In the genomic region with DNA sequence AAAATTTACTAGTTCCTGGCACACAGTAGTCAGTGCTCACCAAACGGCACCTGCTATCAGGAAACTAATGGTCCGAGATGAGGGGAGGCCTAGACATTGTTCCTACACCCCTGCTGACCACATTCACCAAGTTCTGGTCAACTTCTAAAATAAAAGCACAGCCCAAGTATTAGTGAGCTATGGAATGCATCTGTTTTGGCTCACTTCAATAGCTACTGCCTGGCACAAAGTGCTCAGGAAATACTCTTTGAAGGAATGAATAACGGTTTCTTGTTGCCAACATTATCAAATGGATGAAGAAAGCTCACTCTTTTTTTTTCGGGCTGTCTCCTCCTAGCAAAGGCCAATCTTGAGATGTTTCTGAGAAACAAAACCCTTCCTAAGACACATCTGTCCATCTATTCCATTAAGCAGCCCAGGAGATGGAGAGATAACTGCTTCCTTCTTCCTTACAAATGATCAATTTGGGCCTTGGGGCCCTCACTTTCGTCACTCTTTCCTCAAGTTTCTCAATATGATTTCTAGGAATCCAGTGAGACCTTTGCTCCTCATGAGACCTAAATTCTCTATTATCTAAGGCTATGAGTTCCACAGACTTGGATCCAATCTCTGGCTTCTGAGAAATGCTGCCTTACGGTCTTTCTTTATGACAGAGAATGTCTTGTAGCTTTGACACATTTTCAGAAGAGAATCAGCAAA, we compare ENCODE assay signal across 23 cellular contexts.
DNase-seq lines count a peak whose midpoint lies in the region; ATAC-seq, FAIRE-seq and TF ChIP-seq lines count a peak whose summit lies in the region.
"Had no signal": no experiment of that assay in that cellular context is flagged by ENCODE, and none has a peak within 500 bp of the region (broad histone marks: within the 10 kb centered on the region; RNA-seq: fewer than 3 reads in every experiment).

No MANE protein-coding gene starts in this region.

- H3K36me3 ChIP-seq in astrocyte (ENCODE audit: insufficient read depth, low read length) (peaks cover 50% of the 10 kb centered on the region), cardiac muscle cell (peaks cover 19% of the 10 kb centered on the region), prostate gland (no peaks in the 10 kb centered on the region), aorta (ENCODE audit: control insufficient read depth in 1 of 2, insufficient read depth in 2 of 2, low read length in 1 of 2) (no peaks in the 10 kb centered on the region), lower lobe of right lung (peaks cover 21% of the 10 kb centered on the region)
- H3K36me3 ChIP-seq: left lung had no signal

- peaks cover 24% of the 10 kb centered on the region for H3K79me2 ChIP-seq in astrocyte (ENCODE audit: insufficient read depth, low read length)

- H3K36me3 Mint-ChIP-seq in astrocyte (ENCODE audit: low read depth, unreplicated experiment): peaks cover 23% of the 10 kb centered on the region
- H3K36me3 Mint-ChIP-seq: activated naive CD8-positive, alpha-beta T cell treated with anti-CD3 and anti-CD28 coated beads, Interleukin-2, amount 10 ng/mL, durations not matched to agents 7 days and 5 days; CD4-positive, CD25-positive, alpha-beta regulatory T cell had no signal

- intact Hi-C loops in prostate gland (cut with DNase I) (no loop called here), aorta (cut with DNase I) (loop anchor here in 1 of 2 donors (5.0 kb wide), 1 partner anchor 41 kb away; no protein-coding TSS in a partner anchor), lower lobe of right lung (cut with DNase I) (no loop called here)

- TF ChIP-seq POLR2A in prostate gland (IDR thresholded peaks at IDR 0.05): no peak

- H3K9me3 ChIP-seq in astrocyte (ENCODE audit: insufficient read depth, low read depth, low read length) (no peaks in the 10 kb centered on the region), cardiac muscle cell (ENCODE audit: low read depth) (no peaks in the 10 kb centered on the region), prostate gland (no peaks in the 10 kb centered on the region), aorta (ENCODE audit: control insufficient read depth, low read length) (no peaks in the 10 kb centered on the region), lower lobe of right lung (no peaks in the 10 kb centered on the region)
- H3K9me3 ChIP-seq: left lung had no signal

- no peaks in the 10 kb centered on the region for H3K27me3 Mint-ChIP-seq in astrocyte (ENCODE audit: low read depth, unreplicated experiment)
- H3K27me3 Mint-ChIP-seq: CD4-positive, CD25-positive, alpha-beta regulatory T cell; progenitor cell of endocrine pancreas had no signal

- FAIRE-seq in astrocyte (lab: Jason Lieb, UNC): no peak
- FAIRE-seq: H54 had no signal

- H3K27ac Mint-ChIP-seq in astrocyte (ENCODE audit: unreplicated experiment): no peak overlapping the region
- H3K27ac Mint-ChIP-seq: activated naive CD8-positive, alpha-beta T cell treated with anti-CD3 and anti-CD28 coated beads, Interleukin-2, amount 10 ng/mL, durations not matched to agents 7 days and 5 days; activated T-helper 2 cell treated with anti-CD3 and anti-CD28 coated beads, Interferon-gamma antibody, Interleukin-2, Interleukin-4, amounts not matched to agents 10 μg/mL and 5 μg/mL and 100 μg/mL, durations not matched to agents 14 hours and 24 hours and 36 hours; CD4-positive, CD25-positive, alpha-beta regulatory T cell had no signal

- peak; percentile 31 for ATAC-seq in aorta (ENCODE audit: low FRiP score)
- ATAC-seq in lower lobe of right lung: no peak
- no peak for ATAC-seq in HG03025 (IDR thresholded peaks at IDR 0.05; ENCODE audit: low FRiP score, unreplicated experiment)

- no peak overlapping the region for H3K4me2 ChIP-seq in astrocyte (ENCODE audit: low read length)

- H3K9me3 Mint-ChIP-seq in astrocyte (ENCODE audit: unreplicated experiment): peaks cover 3% of the 10 kb centered on the region
- H3K9me3 Mint-ChIP-seq: activated naive CD8-positive, alpha-beta T cell treated with anti-CD3 and anti-CD28 coated beads, Interleukin-2, amount 10 ng/mL, durations not matched to agents 7 days and 5 days; activated T-helper 2 cell treated with anti-CD3 and anti-CD28 coated beads, Interferon-gamma antibody, Interleukin-2, Interleukin-4, amounts not matched to agents 10 μg/mL and 5 μg/mL and 100 μg/mL, durations not matched to agents 14 hours and 24 hours and 36 hours; CD4-positive, CD25-positive, alpha-beta regulatory T cell; neural crest cell had no signal

- H3K4me3 Mint-ChIP-seq in astrocyte (ENCODE audit: unreplicated experiment): no peak overlapping the region
- H3K4me3 Mint-ChIP-seq: activated naive CD8-positive, alpha-beta T cell treated with anti-CD3 and anti-CD28 coated beads, Interleukin-2, amount 10 ng/mL, durations not matched to agents 7 days and 5 days; CD4-positive, CD25-positive, alpha-beta regulatory T cell; neural crest cell had no signal

- WGBS in prostate gland: 59% methylated on average over 6 of the region's 6 CpGs
- 25 to 28% methylated on average over 6 of the region's 6 CpGs for WGBS in aorta, 2 donors

- peaks cover 45% of the 10 kb centered on the region for H3K4me1 Mint-ChIP-seq in astrocyte (ENCODE audit: low read depth, unreplicated experiment)
- H3K4me1 Mint-ChIP-seq: activated naive CD8-positive, alpha-beta T cell treated with anti-CD3 and anti-CD28 coated beads, Interleukin-2, amount 10 ng/mL, durations not matched to agents 7 days and 5 days; CD4-positive, CD25-positive, alpha-beta regulatory T cell had no signal

- peaks cover 45% of the 10 kb centered on the region for H4K20me1 ChIP-seq in astrocyte (ENCODE audit: insufficient read depth, low read length)

- H3K27ac ChIP-seq in astrocyte (ENCODE audit: low read depth, low read length) (no peak overlapping the region), cardiac muscle cell (peak overlapping the region; percentile 96), prostate gland (peak overlapping the region; percentile 41 to 55), aorta (ENCODE audit: low read depth in 1 of 2, low read length in 2 of 2) (peak overlapping the region; percentile 95 to 99), lower lobe of right lung (no peak overlapping the region)
- H3K27ac ChIP-seq: left lung, SK-N-MC had no signal

- no peak for TF ChIP-seq CTCF in astrocyte (IDR thresholded peaks at IDR 0.05; ENCODE audit: insufficient read depth, low read depth, low read length)
- no peak for TF ChIP-seq CTCF in cardiac muscle cell (IDR thresholded peaks at IDR 0.05; ENCODE audit: low read depth, low read length)
- no peak for TF ChIP-seq CTCF in prostate gland (IDR thresholded peaks at IDR 0.05)
- TF ChIP-seq CTCF in lower lobe of right lung (IDR thresholded peaks at IDR 0.05): no peak
- TF ChIP-seq CTCF in GM10266 (IDR thresholded peaks at IDR 0.05; ENCODE audit: control insufficient read depth, insufficient read depth, low read depth, missing control alignments): no peak

- no peaks in the 10 kb centered on the region for H3K27me3 ChIP-seq in astrocyte (ENCODE audit: insufficient read depth, low read length)
- H3K27me3 ChIP-seq in cardiac muscle cell: no peaks in the 10 kb centered on the region
- no peaks in the 10 kb centered on the region for H3K27me3 ChIP-seq in prostate gland (replicated peaks; ENCODE audit: insufficient read depth)
- no peaks in the 10 kb centered on the region for H3K27me3 ChIP-seq in aorta (ENCODE audit: control insufficient read depth in 1 of 2, insufficient read depth in 2 of 2, low read length in 1 of 2)
- no peaks in the 10 kb centered on the region for H3K27me3 ChIP-seq in lower lobe of right lung (ENCODE audit: low read depth)
- H3K27me3 ChIP-seq: left lung had no signal

- H3K9ac ChIP-seq in astrocyte (ENCODE audit: low read length): no peak overlapping the region

- no peak overlapping the region for H3K4me3 ChIP-seq in astrocyte (ENCODE audit: insufficient read depth, low read depth, low read length)
- no peak overlapping the region for H3K4me3 ChIP-seq in cardiac muscle cell
- H3K4me3 ChIP-seq in prostate gland: no peak overlapping the region
- no peak overlapping the region for H3K4me3 ChIP-seq in aorta (ENCODE audit: low read length in 2 of 2)
- no peak overlapping the region for H3K4me3 ChIP-seq in lower lobe of right lung
- H3K4me3 ChIP-seq: left lung, SK-N-MC had no signal

- DNase-seq in astrocyte (ENCODE audit: low read depth) (peak; percentile 63), cardiac muscle cell (ENCODE audit: low read depth in 1 of 2, low spot score in 1 of 2) (peak in 1 of 2 donors; percentile 50), prostate gland (ENCODE audit: low spot score) (no peak), aorta (no peak), lower lobe of right lung (no peak), GM10266 (ENCODE audit: extremely low spot score) (no peak)
- DNase-seq: activated CD4-positive, alpha-beta T cell treated with anti-CD3 and anti-CD28 coated beads, Interleukin-2, amount 50 U/mL, for 4 hours; activated CD8-positive, alpha-beta memory T cell treated with anti-CD3 and anti-CD28 coated beads, Interleukin-2, amount 50 U/mL, for 48 hours; activated naive CD8-positive, alpha-beta T cell treated with anti-CD3 and anti-CD28 coated beads, Interleukin-2, amount 10 ng/mL, durations not matched to agents 7 days and 5 days; CD4-positive, CD25-positive, alpha-beta regulatory T cell; cortex of kidney; IMR-90; left lung; midbrain; NCI-H1436; NCI-H510A treated with DMSO at 0.1 percent for 48 hours; stimulated activated CD4-positive, alpha-beta T cell treated with anti-CD3 and anti-CD28 coated beads, Interleukin-12 subunit alpha, Interleukin-12 subunit beta, amount 100 ng/mL, for 4 hours had no signal

- H3K4me1 ChIP-seq in astrocyte (ENCODE audit: insufficient read depth, low read length): peaks cover 42% of the 10 kb centered on the region
- H3K4me1 ChIP-seq in cardiac muscle cell (ENCODE audit: low read depth): peaks cover 62% of the 10 kb centered on the region
- H3K4me1 ChIP-seq in prostate gland (replicated peaks): no peaks in the 10 kb centered on the region
- peaks cover 5 to 32% of the 10 kb centered on the region in 2 donors for H3K4me1 ChIP-seq in aorta (ENCODE audit: control insufficient read depth in 1 of 2, insufficient read depth in 2 of 2, low read length in 2 of 2)
- H3K4me1 ChIP-seq in lower lobe of right lung: peaks cover 21% of the 10 kb centered on the region

- H2AFZ ChIP-seq in astrocyte (ENCODE audit: low read depth, low read length): no peak overlapping the region

Comparison
In these comparisons a context has a peak if more than half of its experiments do, and no peak if none do; other contexts are left out.
1. H3K27ac ChIP-seq: peak in cardiac muscle cell (single experiment), prostate gland (2 of 2) and aorta (2 of 2); none in astrocyte (single experiment) and lower lobe of right lung (single experiment).